ENCODE assay signal across 2 cellular contexts in the genomic region with DNA sequence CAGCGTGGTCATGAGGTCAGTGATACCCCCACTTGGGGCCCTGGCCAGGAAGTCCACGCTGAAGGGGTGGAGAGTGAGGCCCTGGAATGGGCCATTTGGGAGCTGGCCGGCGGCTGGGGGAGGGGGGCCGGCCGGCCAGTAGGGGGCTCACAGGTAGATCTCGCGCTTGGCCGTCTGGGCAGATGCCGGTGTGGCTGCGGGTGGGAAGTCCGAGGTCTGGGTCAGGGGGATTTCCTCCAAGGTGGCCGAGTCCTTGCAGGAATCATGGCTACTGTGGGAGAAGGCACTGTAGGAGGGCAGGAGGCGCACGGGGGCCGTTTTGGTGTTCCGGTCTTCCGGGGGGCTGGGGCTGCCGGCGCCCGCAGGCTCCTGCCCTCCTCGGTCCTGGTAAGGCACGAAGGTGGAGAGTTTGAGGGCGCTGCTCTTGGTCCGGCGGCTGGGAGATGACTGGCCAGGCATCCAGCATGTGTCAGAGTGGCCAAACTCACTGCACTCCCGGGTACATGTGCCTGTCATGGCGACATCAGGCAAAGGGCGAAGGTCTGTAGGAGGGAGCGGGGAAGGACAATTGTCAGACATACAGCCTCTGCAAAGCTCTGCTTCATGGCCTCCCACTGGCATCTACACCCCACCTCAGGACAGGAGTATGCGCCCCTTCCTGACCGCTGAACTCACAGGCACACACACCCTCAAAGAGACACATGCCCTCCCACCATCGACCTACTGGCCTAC.
TF ChIP-seq lines count a peak whose summit lies in the region.

No MANE protein-coding gene starts in this region.

TF ChIP-seq in GM23338, 12 proteins besides CTCF, POLR2A, EP300 and RAD21 (continued from another document):
- TF ChIP-seq, protein P1, sequence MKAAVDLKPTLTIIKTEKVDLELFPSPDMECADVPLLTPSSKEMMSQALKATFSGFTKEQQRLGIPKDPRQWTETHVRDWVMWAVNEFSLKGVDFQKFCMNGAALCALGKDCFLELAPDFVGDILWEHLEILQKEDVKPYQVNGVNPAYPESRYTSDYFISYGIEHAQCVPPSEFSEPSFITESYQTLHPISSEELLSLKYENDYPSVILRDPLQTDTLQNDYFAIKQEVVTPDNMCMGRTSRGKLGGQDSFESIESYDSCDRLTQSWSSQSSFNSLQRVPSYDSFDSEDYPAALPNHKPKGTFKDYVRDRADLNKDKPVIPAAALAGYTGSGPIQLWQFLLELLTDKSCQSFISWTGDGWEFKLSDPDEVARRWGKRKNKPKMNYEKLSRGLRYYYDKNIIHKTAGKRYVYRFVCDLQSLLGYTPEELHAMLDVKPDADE (IDR thresholded peaks at IDR 0.05) = no peak
- TF ChIP-seq, protein P2, sequence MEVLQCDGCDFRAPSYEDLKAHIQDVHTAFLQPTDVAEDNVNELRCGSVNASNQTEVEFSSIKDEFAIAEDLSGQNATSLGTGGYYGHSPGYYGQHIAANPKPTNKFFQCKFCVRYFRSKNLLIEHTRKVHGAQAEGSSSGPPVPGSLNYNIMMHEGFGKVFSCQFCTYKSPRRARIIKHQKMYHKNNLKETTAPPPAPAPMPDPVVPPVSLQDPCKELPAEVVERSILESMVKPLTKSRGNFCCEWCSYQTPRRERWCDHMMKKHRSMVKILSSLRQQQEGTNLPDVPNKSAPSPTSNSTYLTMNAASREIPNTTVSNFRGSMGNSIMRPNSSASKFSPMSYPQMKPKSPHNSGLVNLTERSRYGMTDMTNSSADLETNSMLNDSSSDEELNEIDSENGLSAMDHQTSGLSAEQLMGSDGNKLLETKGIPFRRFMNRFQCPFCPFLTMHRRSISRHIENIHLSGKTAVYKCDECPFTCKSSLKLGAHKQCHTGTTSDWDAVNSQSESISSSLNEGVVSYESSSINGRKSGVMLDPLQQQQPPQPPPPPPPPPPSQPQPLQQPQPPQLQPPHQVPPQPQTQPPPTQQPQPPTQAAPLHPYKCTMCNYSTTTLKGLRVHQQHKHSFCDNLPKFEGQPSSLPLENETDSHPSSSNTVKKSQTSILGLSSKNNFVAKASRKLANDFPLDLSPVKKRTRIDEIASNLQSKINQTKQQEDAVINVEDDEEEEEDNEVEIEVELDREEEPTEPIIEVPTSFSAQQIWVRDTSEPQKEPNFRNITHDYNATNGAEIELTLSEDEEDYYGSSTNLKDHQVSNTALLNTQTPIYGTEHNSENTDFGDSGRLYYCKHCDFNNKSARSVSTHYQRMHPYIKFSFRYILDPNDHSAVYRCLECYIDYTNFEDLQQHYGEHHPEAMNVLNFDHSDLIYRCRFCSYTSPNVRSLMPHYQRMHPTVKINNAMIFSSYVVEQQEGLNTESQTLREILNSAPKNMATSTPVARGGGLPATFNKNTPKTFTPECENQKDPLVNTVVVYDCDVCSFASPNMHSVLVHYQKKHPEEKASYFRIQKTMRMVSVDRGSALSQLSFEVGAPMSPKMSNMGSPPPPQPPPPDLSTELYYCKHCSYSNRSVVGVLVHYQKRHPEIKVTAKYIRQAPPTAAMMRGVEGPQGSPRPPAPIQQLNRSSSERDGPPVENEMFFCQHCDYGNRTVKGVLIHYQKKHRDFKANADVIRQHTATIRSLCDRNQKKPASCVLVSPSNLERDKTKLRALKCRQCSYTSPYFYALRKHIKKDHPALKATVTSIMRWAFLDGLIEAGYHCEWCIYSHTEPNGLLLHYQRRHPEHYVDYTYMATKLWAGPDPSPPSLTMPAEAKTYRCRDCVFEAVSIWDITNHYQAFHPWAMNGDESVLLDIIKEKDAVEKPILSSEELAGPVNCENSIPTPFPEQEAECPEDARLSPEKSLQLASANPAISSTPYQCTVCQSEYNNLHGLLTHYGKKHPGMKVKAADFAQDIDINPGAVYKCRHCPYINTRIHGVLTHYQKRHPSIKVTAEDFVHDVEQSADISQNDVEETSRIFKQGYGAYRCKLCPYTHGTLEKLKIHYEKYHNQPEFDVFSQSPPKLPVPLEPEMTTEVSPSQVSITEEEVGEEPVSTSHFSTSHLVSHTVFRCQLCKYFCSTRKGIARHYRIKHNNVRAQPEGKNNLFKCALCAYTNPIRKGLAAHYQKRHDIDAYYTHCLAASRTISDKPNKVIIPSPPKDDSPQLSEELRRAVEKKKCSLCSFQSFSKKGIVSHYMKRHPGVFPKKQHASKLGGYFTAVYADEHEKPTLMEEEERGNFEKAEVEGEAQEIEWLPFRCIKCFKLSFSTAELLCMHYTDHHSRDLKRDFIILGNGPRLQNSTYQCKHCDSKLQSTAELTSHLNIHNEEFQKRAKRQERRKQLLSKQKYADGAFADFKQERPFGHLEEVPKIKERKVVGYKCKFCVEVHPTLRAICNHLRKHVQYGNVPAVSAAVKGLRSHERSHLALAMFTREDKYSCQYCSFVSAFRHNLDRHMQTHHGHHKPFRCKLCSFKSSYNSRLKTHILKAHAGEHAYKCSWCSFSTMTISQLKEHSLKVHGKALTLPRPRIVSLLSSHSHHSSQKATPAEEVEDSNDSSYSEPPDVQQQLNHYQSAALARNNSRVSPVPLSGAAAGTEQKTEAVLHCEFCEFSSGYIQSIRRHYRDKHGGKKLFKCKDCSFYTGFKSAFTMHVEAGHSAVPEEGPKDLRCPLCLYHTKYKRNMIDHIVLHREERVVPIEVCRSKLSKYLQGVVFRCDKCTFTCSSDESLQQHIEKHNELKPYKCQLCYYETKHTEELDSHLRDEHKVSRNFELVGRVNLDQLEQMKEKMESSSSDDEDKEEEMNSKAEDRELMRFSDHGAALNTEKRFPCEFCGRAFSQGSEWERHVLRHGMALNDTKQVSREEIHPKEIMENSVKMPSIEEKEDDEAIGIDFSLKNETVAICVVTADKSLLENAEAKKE (CRISPR knock-in tag; IDR thresholded peaks at IDR 0.05) = no peak
- no peak for TF ChIP-seq ZNF331 (CRISPR knock-in tag; IDR thresholded peaks at IDR 0.05; ENCODE audit: low read depth)
- TF ChIP-seq EZH2phosphoT487 (IDR thresholded peaks at IDR 0.05; ENCODE audit: unreplicated experiment) = no peak
- TF ChIP-seq JUNB (IDR thresholded peaks at IDR 0.05; ENCODE audit: unreplicated experiment) = no peak
- no peak for TF ChIP-seq STAT1 (IDR thresholded peaks at IDR 0.05; ENCODE audit: unreplicated experiment)
- TF ChIP-seq, protein P3, sequence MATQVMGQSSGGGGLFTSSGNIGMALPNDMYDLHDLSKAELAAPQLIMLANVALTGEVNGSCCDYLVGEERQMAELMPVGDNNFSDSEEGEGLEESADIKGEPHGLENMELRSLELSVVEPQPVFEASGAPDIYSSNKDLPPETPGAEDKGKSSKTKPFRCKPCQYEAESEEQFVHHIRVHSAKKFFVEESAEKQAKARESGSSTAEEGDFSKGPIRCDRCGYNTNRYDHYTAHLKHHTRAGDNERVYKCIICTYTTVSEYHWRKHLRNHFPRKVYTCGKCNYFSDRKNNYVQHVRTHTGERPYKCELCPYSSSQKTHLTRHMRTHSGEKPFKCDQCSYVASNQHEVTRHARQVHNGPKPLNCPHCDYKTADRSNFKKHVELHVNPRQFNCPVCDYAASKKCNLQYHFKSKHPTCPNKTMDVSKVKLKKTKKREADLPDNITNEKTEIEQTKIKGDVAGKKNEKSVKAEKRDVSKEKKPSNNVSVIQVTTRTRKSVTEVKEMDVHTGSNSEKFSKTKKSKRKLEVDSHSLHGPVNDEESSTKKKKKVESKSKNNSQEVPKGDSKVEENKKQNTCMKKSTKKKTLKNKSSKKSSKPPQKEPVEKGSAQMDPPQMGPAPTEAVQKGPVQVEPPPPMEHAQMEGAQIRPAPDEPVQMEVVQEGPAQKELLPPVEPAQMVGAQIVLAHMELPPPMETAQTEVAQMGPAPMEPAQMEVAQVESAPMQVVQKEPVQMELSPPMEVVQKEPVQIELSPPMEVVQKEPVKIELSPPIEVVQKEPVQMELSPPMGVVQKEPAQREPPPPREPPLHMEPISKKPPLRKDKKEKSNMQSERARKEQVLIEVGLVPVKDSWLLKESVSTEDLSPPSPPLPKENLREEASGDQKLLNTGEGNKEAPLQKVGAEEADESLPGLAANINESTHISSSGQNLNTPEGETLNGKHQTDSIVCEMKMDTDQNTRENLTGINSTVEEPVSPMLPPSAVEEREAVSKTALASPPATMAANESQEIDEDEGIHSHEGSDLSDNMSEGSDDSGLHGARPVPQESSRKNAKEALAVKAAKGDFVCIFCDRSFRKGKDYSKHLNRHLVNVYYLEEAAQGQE (IDR thresholded peaks at IDR 0.05; ENCODE audit: unreplicated experiment) = no peak
- TF ChIP-seq NANOG (IDR thresholded peaks at IDR 0.05; ENCODE audit: borderline replicate concordance) = no peak
TF ChIP-seq in GM23338: peak in this region for 0.

TF ChIP-seq in K562, 482 proteins besides CTCF, POLR2A, EP300 and RAD21:
- TF ChIP-seq, protein P4, sequence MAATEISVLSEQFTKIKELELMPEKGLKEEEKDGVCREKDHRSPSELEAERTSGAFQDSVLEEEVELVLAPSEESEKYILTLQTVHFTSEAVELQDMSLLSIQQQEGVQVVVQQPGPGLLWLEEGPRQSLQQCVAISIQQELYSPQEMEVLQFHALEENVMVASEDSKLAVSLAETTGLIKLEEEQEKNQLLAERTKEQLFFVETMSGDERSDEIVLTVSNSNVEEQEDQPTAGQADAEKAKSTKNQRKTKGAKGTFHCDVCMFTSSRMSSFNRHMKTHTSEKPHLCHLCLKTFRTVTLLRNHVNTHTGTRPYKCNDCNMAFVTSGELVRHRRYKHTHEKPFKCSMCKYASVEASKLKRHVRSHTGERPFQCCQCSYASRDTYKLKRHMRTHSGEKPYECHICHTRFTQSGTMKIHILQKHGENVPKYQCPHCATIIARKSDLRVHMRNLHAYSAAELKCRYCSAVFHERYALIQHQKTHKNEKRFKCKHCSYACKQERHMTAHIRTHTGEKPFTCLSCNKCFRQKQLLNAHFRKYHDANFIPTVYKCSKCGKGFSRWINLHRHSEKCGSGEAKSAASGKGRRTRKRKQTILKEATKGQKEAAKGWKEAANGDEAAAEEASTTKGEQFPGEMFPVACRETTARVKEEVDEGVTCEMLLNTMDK (IDR thresholded peaks at IDR 0.05; ENCODE audit: borderline replicate concordance, insufficient read depth, low read depth, low read length, poor library complexity, severe bottlenecking) = peak; percentile 41
- TF ChIP-seq, protein P5, sequence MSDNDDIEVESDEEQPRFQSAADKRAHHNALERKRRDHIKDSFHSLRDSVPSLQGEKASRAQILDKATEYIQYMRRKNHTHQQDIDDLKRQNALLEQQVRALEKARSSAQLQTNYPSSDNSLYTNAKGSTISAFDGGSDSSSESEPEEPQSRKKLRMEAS (CRISPR knock-in tag; IDR thresholded peaks at IDR 0.05) = 0 out of 2 replicates have a peak, but pooled peaks have one; percentile 19
- TF ChIP-seq ZBTB7A (IDR thresholded peaks at IDR 0.05; ENCODE audit: borderline replicate concordance, control insufficient read depth, low read depth, low read length) (peak; percentile 58; the same call in 1 of the 2 replicates), TEAD1 (CRISPR knock-in tag; IDR thresholded peaks at IDR 0.05) (no peak), YY1 (IDR thresholded peaks at IDR 0.05; ENCODE audit: borderline replicate concordance in 1 of 3, control insufficient read depth in 1 of 3, extremely low read depth in 1 of 3, insufficient read depth in 3 of 3, insufficient read length in 1 of 3, insufficient replicate concordance in 2 of 3, low read depth in 1 of 3, low read length in 2 of 3) (peak in 1 of 3 experiments; percentile 14)
